Comparison of ENCODE assay signal across 1 cellular context in the genomic region with DNA sequence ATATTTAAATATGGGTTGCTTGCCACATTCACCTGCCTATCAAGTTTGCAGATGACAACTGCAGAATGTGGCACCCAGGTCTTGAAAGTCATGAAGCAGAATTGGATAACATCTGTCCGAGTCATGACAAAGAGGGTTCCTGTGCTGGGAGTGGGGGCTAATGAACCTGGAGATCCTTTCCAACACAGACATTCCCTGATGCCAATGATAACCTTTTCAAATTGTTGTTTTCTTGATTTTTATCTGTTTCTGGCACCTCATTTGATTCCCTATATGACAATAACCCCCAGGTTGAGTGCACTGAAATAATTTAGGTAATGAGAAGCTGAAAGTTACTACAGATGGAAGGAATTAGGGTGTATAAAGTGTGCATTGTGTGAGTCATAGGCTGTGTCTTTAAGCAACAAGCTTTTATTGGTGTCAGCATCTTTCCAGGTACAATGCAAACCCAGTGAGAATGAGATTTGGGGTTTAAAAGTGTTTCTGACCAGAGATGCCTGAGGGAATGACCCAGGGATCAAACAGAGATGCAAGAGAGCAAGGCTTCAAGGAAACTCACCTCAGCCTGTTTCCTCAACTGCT.
TF ChIP-seq lines count a peak whose summit lies in the region.

No MANE protein-coding gene starts in this region.

TF ChIP-seq in GM12878, 131 proteins besides CTCF, POLR2A, EP300 and RAD21:
- no peak for TF ChIP-seq ATF3 (IDR thresholded peaks at IDR 0.05; ENCODE audit: borderline replicate concordance, extremely low read depth, low read depth, low read length)
